In the genomic region with DNA sequence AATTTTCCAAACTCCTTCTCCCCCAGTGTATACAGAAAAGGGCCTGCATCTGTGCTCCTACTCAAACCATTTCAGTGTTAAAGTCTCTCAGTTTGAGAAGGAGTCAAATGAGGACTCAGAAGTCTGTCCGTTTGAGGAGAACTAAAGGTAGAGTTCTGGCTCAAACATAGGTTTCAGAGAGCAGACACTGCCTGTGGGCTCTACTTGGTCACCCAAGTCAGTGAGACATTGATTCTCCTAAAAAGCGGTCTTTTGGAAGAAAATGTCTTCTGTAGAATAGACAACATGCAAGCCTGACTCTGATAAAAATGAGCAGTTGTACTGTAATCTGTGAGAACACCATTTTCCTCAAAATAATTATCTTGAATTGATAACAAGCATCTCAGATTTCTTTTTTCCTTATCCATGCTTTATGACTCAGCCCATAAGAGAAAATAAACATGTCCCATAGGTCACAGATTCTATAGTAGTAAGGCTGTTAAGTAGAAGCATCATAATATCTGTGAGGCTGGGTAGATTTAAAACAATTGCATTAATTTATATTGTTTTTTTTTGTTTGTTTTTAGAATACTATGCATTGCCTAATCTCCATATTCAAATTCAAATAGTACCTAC, we compare ENCODE assay signal across 17 cellular contexts.
A peak's percentile ranks its signal among the peaks of the same experiment; 100 is the strongest.
DNase-seq lines count a peak whose midpoint lies in the region; ATAC-seq, FAIRE-seq and TF ChIP-seq lines count a peak whose summit lies in the region.
"Had no signal": no experiment of that assay in that cellular context is flagged by ENCODE, and none has a peak within 500 bp of the region (broad histone marks: within the 10 kb centered on the region; RNA-seq: fewer than 3 reads in every experiment).

No MANE protein-coding gene starts in this region.

- H3K27ac ChIP-seq in GM23338 (ENCODE audit: low read depth) (no peak overlapping the region), astrocyte (ENCODE audit: low read depth, low read length) (no peak overlapping the region), coronary artery (no peak overlapping the region)
- H3K27ac ChIP-seq: A549, GM23248 had no signal

- no peak for FAIRE-seq in astrocyte (lab: Jason Lieb, UNC)
- FAIRE-seq: A549, HepG2, HTR-8/SVneo had no signal

- no peak overlapping the region for H3K4me3 Mint-ChIP-seq in GM23338
- H3K4me3 Mint-ChIP-seq in astrocyte (ENCODE audit: unreplicated experiment): no peak overlapping the region
- H3K4me3 Mint-ChIP-seq: CD14-positive monocyte; CD8-positive, alpha-beta T cell; H9; HFFc6 had no signal

- no peaks in the 10 kb centered on the region for H3F3A ChIP-seq in GM23338 (replicated peaks; ENCODE audit: low read depth)

- H3K9me3 Mint-ChIP-seq in GM23338: no peaks in the 10 kb centered on the region
- H3K9me3 Mint-ChIP-seq in astrocyte (ENCODE audit: unreplicated experiment): no peaks in the 10 kb centered on the region
- H3K9me3 Mint-ChIP-seq: CD14-positive monocyte, H9 had no signal

- H3K4me2 ChIP-seq in GM23338: 0 out of 2 replicates have a peak overlapping the region, but pooled peaks have one; percentile 33
- H3K4me2 ChIP-seq in astrocyte (ENCODE audit: low read length): no peak overlapping the region
- H3K4me2 ChIP-seq: A549 had no signal

- H3K4me3 ChIP-seq in GM23338 (no peak overlapping the region), astrocyte (ENCODE audit: insufficient read depth, low read depth, low read length) (no peak overlapping the region), coronary artery (no peak overlapping the region)
- H3K4me3 ChIP-seq: A549, GM23248 had no signal

- H3K27ac Mint-ChIP-seq in GM23338 (no peak overlapping the region), astrocyte (ENCODE audit: unreplicated experiment) (no peak overlapping the region)
- H3K27ac Mint-ChIP-seq: CD14-positive monocyte; CD8-positive, alpha-beta T cell; HFFc6 had no signal

- H4K20me1 ChIP-seq in GM23338 (replicated peaks; ENCODE audit: insufficient read depth) (no peaks in the 10 kb centered on the region), astrocyte (ENCODE audit: insufficient read depth, low read length) (no peaks in the 10 kb centered on the region)

- H3K9ac ChIP-seq in astrocyte (ENCODE audit: low read length): no peak overlapping the region
- H3K9ac ChIP-seq: GM23248 had no signal

- H3K27me3 ChIP-seq in GM23338 (ENCODE audit: insufficient read depth) (no peaks in the 10 kb centered on the region), astrocyte (ENCODE audit: insufficient read depth, low read length) (no peaks in the 10 kb centered on the region)

- no peaks in the 10 kb centered on the region for H3K79me2 ChIP-seq in GM23338 (replicated peaks; ENCODE audit: insufficient read depth)
- H3K79me2 ChIP-seq in astrocyte (ENCODE audit: insufficient read depth, low read length): no peaks in the 10 kb centered on the region

- H2AFZ ChIP-seq in GM23338 (peak overlapping the region; percentile 67; the same call in 1 of the 2 replicates), astrocyte (ENCODE audit: low read depth, low read length) (no peak overlapping the region)
- H2AFZ ChIP-seq: GM23248 had no signal

- H3K9me3 ChIP-seq in astrocyte (ENCODE audit: insufficient read depth, low read depth, low read length): no peaks in the 10 kb centered on the region
- H3K9me3 ChIP-seq: A549 had no signal

- H3K36me3 Mint-ChIP-seq in GM23338 (ENCODE audit: low read depth): no peaks in the 10 kb centered on the region
- H3K36me3 Mint-ChIP-seq in astrocyte (ENCODE audit: low read depth, unreplicated experiment): no peaks in the 10 kb centered on the region
- H3K36me3 Mint-ChIP-seq: CD14-positive monocyte; CD8-positive, alpha-beta T cell had no signal

- H3K4me1 Mint-ChIP-seq in GM23338 (peaks cover 24% of the 10 kb centered on the region), astrocyte (ENCODE audit: low read depth, unreplicated experiment) (no peaks in the 10 kb centered on the region)
- H3K4me1 Mint-ChIP-seq: CD14-positive monocyte had no signal

- ATAC-seq in GM23338: no peak
- ATAC-seq: A549; CD8-positive, alpha-beta T cell; HepG2 had no signal

- no peaks in the 10 kb centered on the region for H3K36me3 ChIP-seq in GM23338 (ENCODE audit: insufficient read depth)
- H3K36me3 ChIP-seq in astrocyte (ENCODE audit: insufficient read depth, low read length): no peaks in the 10 kb centered on the region

- no peaks in the 10 kb centered on the region for H3K9me2 ChIP-seq in GM23338 (ENCODE audit: insufficient read depth)

- DNase-seq in GM23338 (ENCODE audit: low spot score): no peak
- peak; percentile 4 for DNase-seq in LoVo (ENCODE audit: low spot score)
- peak; percentile 3 for DNase-seq in astrocyte (ENCODE audit: low read depth)
- peak; percentile 4 for DNase-seq in non-pigmented ciliary epithelial cell (ENCODE audit: low read depth)
- DNase-seq in coronary artery (ENCODE audit: low spot score): no peak
- no peak for DNase-seq in effector CD4-positive, alpha-beta T cell
- DNase-seq in OCI-M2 (lab: John Stamatoyannopoulos, UW; ENCODE audit: unreplicated experiment): no peak
- DNase-seq: CD8-positive, alpha-beta T cell; COR-L47; DMS53; GM23248; H9; HFFc6 had no signal

- no peaks in the 10 kb centered on the region for H3K27me3 Mint-ChIP-seq in GM23338 (ENCODE audit: insufficient read depth, low read depth, poor library complexity)
- H3K27me3 Mint-ChIP-seq in astrocyte (ENCODE audit: low read depth, unreplicated experiment): no peaks in the 10 kb centered on the region

- H3K4me1 ChIP-seq in GM23338 (ENCODE audit: insufficient read depth): peaks cover 35% of the 10 kb centered on the region
- no peaks in the 10 kb centered on the region for H3K4me1 ChIP-seq in astrocyte (ENCODE audit: insufficient read depth, low read length)
- H3K4me1 ChIP-seq: A549 had no signal

- TF ChIP-seq CTCF in GM23338 (conservative IDR thresholded peaks at IDR 0.05; ENCODE audit: low read depth in 2 of 2): no peak
- no peak for TF ChIP-seq CTCF in astrocyte (IDR thresholded peaks at IDR 0.05; ENCODE audit: insufficient read depth, low read depth, low read length)
- no peak for TF ChIP-seq CTCF in coronary artery (IDR thresholded peaks at IDR 0.05)

TF ChIP-seq in GM23338, 12 proteins besides CTCF, POLR2A, EP300 and RAD21 (continues in another document):
- TF ChIP-seq ZNF462 (CRISPR knock-in tag; IDR thresholded peaks at IDR 0.05): no peak
- no peak for TF ChIP-seq JUNB (IDR thresholded peaks at IDR 0.05; ENCODE audit: unreplicated experiment)
- TF ChIP-seq STAT1 (IDR thresholded peaks at IDR 0.05; ENCODE audit: unreplicated experiment): no peak
- TF ChIP-seq ZNF114 (CRISPR knock-in tag; IDR thresholded peaks at IDR 0.05): no peak
- no peak for TF ChIP-seq EZH2phosphoT487 (IDR thresholded peaks at IDR 0.05; ENCODE audit: unreplicated experiment)
- no peak for TF ChIP-seq EZH2 (IDR thresholded peaks at IDR 0.05; ENCODE audit: low read depth, unreplicated experiment)

Comparison
In these comparisons a context has a peak if more than half of its experiments do, and no peak if none do; other contexts are left out.
1. DNase-seq: peak in LoVo (single experiment), astrocyte (single experiment) and non-pigmented ciliary epithelial cell (single experiment); none in GM23338 (single experiment), coronary artery (single experiment), effector CD4-positive, alpha-beta T cell (single experiment) and OCI-M2 (single experiment).